In genomic region chrX:41542151-41542935, GRCh38 we compare ENCODE assay signal across 24 cellular contexts.
DNase-seq lines count a peak whose midpoint lies in the region; ATAC-seq and TF ChIP-seq lines count a peak whose summit lies in the region.
"Had no signal": no experiment of that assay in that cellular context is flagged by ENCODE, and none has a peak within 500 bp of the region (broad histone marks: within the 10 kb centered on the region; RNA-seq: fewer than 3 reads in every experiment).

No MANE protein-coding gene starts in this region.

- ATAC-seq in GM21528 (IDR thresholded peaks at IDR 0.05; ENCODE audit: low FRiP score, unreplicated experiment) (no peak), HG02571 (IDR thresholded peaks at IDR 0.05; ENCODE audit: unreplicated experiment) (no peak)
- ATAC-seq: activated naive CD8-positive, alpha-beta T cell treated with anti-CD3 and anti-CD28 coated beads, Interleukin-2, amount 50 U/mL, for 24 hours; GM12878; left ventricle myocardium superior; psoas muscle; stimulated activated effector memory CD8-positive, alpha-beta T cell treated with anti-CD3 and anti-CD28 coated beads, Interleukin-12 subunit alpha, Interleukin-12 subunit beta, amount 100 ng/mL, for 72 hours had no signal

- CTCF ChIA-PET in PC-9 (lab: Charles Lee): no interaction called here
- CTCF ChIA-PET in activated CD4-positive, alpha-beta memory T cell treated with anti-CD3 and anti-CD28 coated beads for 36 hours (lab: Charles Lee): no interaction called here

- intact Hi-C loops in PC-9 (cut with micrococcal nuclease; ENCODE audit: unreplicated experiment): no loop called here
- intact Hi-C loops in activated CD4-positive, alpha-beta memory T cell treated with anti-CD3 and anti-CD28 coated beads for 36 hours (cut with micrococcal nuclease): no loop called here

- H3K9me3 Mint-ChIP-seq in endodermal cell: peaks cover 39% of the 10 kb centered on the region
- H3K9me3 Mint-ChIP-seq in activated CD4-positive, alpha-beta memory T cell treated with anti-CD3 and anti-CD28 coated beads for 36 hours: no peaks in the 10 kb centered on the region
- H3K9me3 Mint-ChIP-seq: activated CD4-positive, alpha-beta T cell treated with anti-CD3 and anti-CD28 coated beads, Interleukin-2, amount 10 ng/mL, durations not matched to agents 24 days and 14 days; activated naive CD8-positive, alpha-beta T cell treated with anti-CD3 and anti-CD28 coated beads, Interleukin-2, amount 50 U/mL, for 24 hours; stimulated activated effector memory CD8-positive, alpha-beta T cell treated with anti-CD3 and anti-CD28 coated beads, Interleukin-12 subunit alpha, Interleukin-12 subunit beta, amount 100 ng/mL, for 72 hours had no signal

- WGBS in endodermal cell (ENCODE audit: insufficient coverage in 1 of 2, insufficient read length in 1 of 2), 2 experiments: 86% methylated on average over 3 of the region's 5 CpGs; no CpG with 5 or more reads in 1 of the 2 experiments

- BruUV-seq in PC-9 (replicated peaks; lab: Mats Ljungman, UMichigan): no TSS peak

- no peak overlapping the region for H3K27ac Mint-ChIP-seq in endodermal cell
- H3K27ac Mint-ChIP-seq in activated CD4-positive, alpha-beta memory T cell treated with anti-CD3 and anti-CD28 coated beads for 36 hours: no peak overlapping the region
- H3K27ac Mint-ChIP-seq: activated CD4-positive, alpha-beta T cell treated with anti-CD3 and anti-CD28 coated beads, Interleukin-2, amount 10 ng/mL, durations not matched to agents 24 days and 14 days; activated naive CD8-positive, alpha-beta T cell treated with anti-CD3 and anti-CD28 coated beads, Interleukin-2, amount 50 U/mL, for 24 hours; stimulated activated effector memory CD8-positive, alpha-beta T cell treated with anti-CD3 and anti-CD28 coated beads, Interleukin-12 subunit alpha, Interleukin-12 subunit beta, amount 100 ng/mL, for 72 hours had no signal

- H4K20me1 ChIP-seq in PC-9 (ENCODE audit: insufficient read depth): no peaks in the 10 kb centered on the region
- no peaks in the 10 kb centered on the region for H4K20me1 ChIP-seq in osteoblast (ENCODE audit: insufficient read depth, low read length)

- H3K9me2 ChIP-seq in PC-9 (ENCODE audit: insufficient read depth): no peaks in the 10 kb centered on the region

- no peak overlapping the region for H3K9ac ChIP-seq in endodermal cell (ENCODE audit: extremely low read depth, low read length, poor library complexity, severe bottlenecking)
- H3K9ac ChIP-seq: KMS-11 had no signal

- H3F3A ChIP-seq in PC-9 (ENCODE audit: insufficient read depth, low read depth): no peaks in the 10 kb centered on the region

- peaks cover 17% of the 10 kb centered on the region for H3K36me3 Mint-ChIP-seq in endodermal cell (ENCODE audit: low read depth)
- H3K36me3 Mint-ChIP-seq in activated CD4-positive, alpha-beta memory T cell treated with anti-CD3 and anti-CD28 coated beads for 36 hours: peaks cover 5% of the 10 kb centered on the region

- H3K9me3 ChIP-seq in PC-9 (ENCODE audit: insufficient read depth, low read depth) (no peaks in the 10 kb centered on the region), endodermal cell (ENCODE audit: control insufficient read depth, low read length) (no peaks in the 10 kb centered on the region), osteoblast (ENCODE audit: low read depth, low read length) (no peaks in the 10 kb centered on the region)
- H3K9me3 ChIP-seq: neutrophil, psoas muscle had no signal

- no peaks in the 10 kb centered on the region for H3K27me3 Mint-ChIP-seq in endodermal cell (ENCODE audit: insufficient read depth)
- H3K27me3 Mint-ChIP-seq in activated CD4-positive, alpha-beta memory T cell treated with anti-CD3 and anti-CD28 coated beads for 36 hours: no peaks in the 10 kb centered on the region
- H3K27me3 Mint-ChIP-seq: activated CD4-positive, alpha-beta T cell treated with anti-CD3 and anti-CD28 coated beads, Interleukin-2, amount 10 ng/mL, durations not matched to agents 24 days and 14 days; activated naive CD8-positive, alpha-beta T cell treated with anti-CD3 and anti-CD28 coated beads, Interleukin-2, amount 50 U/mL, for 24 hours; CD4-positive, CD25-positive, alpha-beta regulatory T cell had no signal

- POLR2A ChIA-PET in PC-9 (lab: Charles Lee; ENCODE audit: unreplicated experiment): interaction anchor here (0.7 kb wide), 1 partner anchor 553 kb away, joined by 3 read pairs; no protein-coding TSS in a partner anchor
- POLR2A ChIA-PET in activated CD4-positive, alpha-beta memory T cell treated with anti-CD3 and anti-CD28 coated beads for 36 hours (lab: Charles Lee): no interaction called here

- H3K4me2 ChIP-seq in PC-9: no peak overlapping the region
- peak overlapping the region; percentile 19 for H3K4me2 ChIP-seq in osteoblast (ENCODE audit: insufficient read depth, low read length)
- H3K4me2 ChIP-seq: KMS-11 had no signal

- H3K36me3 ChIP-seq in PC-9 (ENCODE audit: low read depth) (no peaks in the 10 kb centered on the region), endodermal cell (ENCODE audit: control insufficient read depth, insufficient read depth, low read length) (peaks cover 11% of the 10 kb centered on the region), osteoblast (ENCODE audit: insufficient read depth, low read length) (no peaks in the 10 kb centered on the region)
- H3K36me3 ChIP-seq: neutrophil had no signal

- H2AFZ ChIP-seq in PC-9 (no peak overlapping the region), osteoblast (ENCODE audit: low read length) (no peak overlapping the region)

- H3K27me3 ChIP-seq in PC-9 (ENCODE audit: insufficient read depth, low read depth): no peaks in the 10 kb centered on the region
- no peaks in the 10 kb centered on the region for H3K27me3 ChIP-seq in endodermal cell (ENCODE audit: control insufficient read depth, insufficient read depth, low read length, poor library complexity, severe bottlenecking)
- peaks cover 7% of the 10 kb centered on the region for H3K27me3 ChIP-seq in osteoblast (ENCODE audit: insufficient read depth, low read length)
- H3K27me3 ChIP-seq: neutrophil had no signal

- H3K4me3 Mint-ChIP-seq in endodermal cell: no peak overlapping the region
- H3K4me3 Mint-ChIP-seq in activated CD4-positive, alpha-beta memory T cell treated with anti-CD3 and anti-CD28 coated beads for 36 hours: no peak overlapping the region
- H3K4me3 Mint-ChIP-seq: activated CD4-positive, alpha-beta T cell treated with anti-CD3 and anti-CD28 coated beads, Interleukin-2, amount 10 ng/mL, durations not matched to agents 24 days and 14 days; activated naive CD8-positive, alpha-beta T cell treated with anti-CD3 and anti-CD28 coated beads, Interleukin-2, amount 50 U/mL, for 24 hours; stimulated activated effector memory CD8-positive, alpha-beta T cell treated with anti-CD3 and anti-CD28 coated beads, Interleukin-12 subunit alpha, Interleukin-12 subunit beta, amount 100 ng/mL, for 72 hours had no signal

- H3K27ac ChIP-seq in PC-9 (no peak overlapping the region), endodermal cell (ENCODE audit: low read depth, low read length) (no peak overlapping the region), osteoblast (ENCODE audit: low read depth, low read length) (peak overlapping the region; percentile 64)
- H3K27ac ChIP-seq: KMS-11, neutrophil, psoas muscle, skin epidermis had no signal

- H3K4me3 ChIP-seq in PC-9 (no peak overlapping the region), endodermal cell (ENCODE audit: low read length) (no peak overlapping the region), osteoblast (ENCODE audit: insufficient read depth, low read length) (no peak overlapping the region)
- H3K4me3 ChIP-seq: GM12878, psoas muscle, skin epidermis had no signal

- H3K4me1 ChIP-seq in PC-9 (replicated peaks; ENCODE audit: insufficient read depth): no peaks in the 10 kb centered on the region
- H3K4me1 ChIP-seq in endodermal cell (ENCODE audit: control insufficient read depth, insufficient read depth, low read length): no peaks in the 10 kb centered on the region
- peaks cover 19% of the 10 kb centered on the region for H3K4me1 ChIP-seq in osteoblast (ENCODE audit: insufficient read depth, low read length)
- H3K4me1 ChIP-seq: psoas muscle had no signal

- H3K79me2 ChIP-seq in PC-9 (ENCODE audit: low read depth) (no peaks in the 10 kb centered on the region), osteoblast (ENCODE audit: insufficient read depth, low read length) (no peaks in the 10 kb centered on the region)

- H3K4me1 Mint-ChIP-seq in endodermal cell: no peaks in the 10 kb centered on the region
- no peaks in the 10 kb centered on the region for H3K4me1 Mint-ChIP-seq in activated CD4-positive, alpha-beta memory T cell treated with anti-CD3 and anti-CD28 coated beads for 36 hours (ENCODE audit: low read depth)
- H3K4me1 Mint-ChIP-seq: activated naive CD8-positive, alpha-beta T cell treated with anti-CD3 and anti-CD28 coated beads, Interleukin-2, amount 50 U/mL, for 24 hours; stimulated activated effector memory CD8-positive, alpha-beta T cell treated with anti-CD3 and anti-CD28 coated beads, Interleukin-12 subunit alpha, Interleukin-12 subunit beta, amount 100 ng/mL, for 72 hours had no signal

- DNase-seq in ELF-1 (ENCODE audit: low read depth, low spot score) (peak; percentile 58), PC-9 (peak; percentile 31 to 35), endodermal cell (peak; percentile 53), osteoblast (ENCODE audit: insufficient read length, low spot score, missing footprints) (no peak)
- no peak for DNase-seq in activated CD4-positive, alpha-beta memory T cell treated with anti-CD3 and anti-CD28 coated beads for 36 hours
- DNase-seq in activated effector memory CD4-positive, alpha-beta T cell treated with anti-CD3 and anti-CD28 coated beads, Interleukin-2, amount 50 U/mL, for 16 hours: no peak
- DNase-seq: activated CD4-positive, alpha-beta T cell treated with anti-CD3 and anti-CD28 coated beads, Interleukin-2, amount 10 ng/mL, durations not matched to agents 24 days and 14 days; activated CD8-positive, alpha-beta memory T cell treated with anti-CD3 and anti-CD28 coated beads, Interleukin-2, amount 50 U/mL, for 4 hours; activated naive CD8-positive, alpha-beta T cell treated with anti-CD3 and anti-CD28 coated beads, Interleukin-2, amount 50 U/mL, for 24 hours; CD4-positive, CD25-positive, alpha-beta regulatory T cell; dermis blood vessel endothelial cell; left ventricle myocardium superior; NCI-H1694 treated with DMSO at 0.1 percent for 48 hours; psoas muscle; SHP77 treated with DMSO at 0.1 percent for 48 hours; stimulated activated CD4-positive, alpha-beta T cell treated with anti-CD3 and anti-CD28 coated beads, Interleukin-2, amount 100 ng/mL, for 24 hours; T-helper 1 cell had no signal

- TF ChIP-seq CTCF in PC-9 (conservative IDR thresholded peaks at IDR 0.05) (no peak), endodermal cell (conservative IDR thresholded peaks at IDR 0.05) (no peak), osteoblast (IDR thresholded peaks at IDR 0.05; ENCODE audit: extremely low read depth, low read depth, low read length) (no peak)

Comparison
In these comparisons a context has a peak if more than half of its experiments do, and no peak if none do; other contexts are left out.
1. DNase-seq: peak in ELF-1 (single experiment), PC-9 (2 of 2) and endodermal cell (single experiment); none in osteoblast (single experiment), activated CD4-positive, alpha-beta memory T cell treated with anti-CD3 and anti-CD28 coated beads for 36 hours (single experiment) and activated effector memory CD4-positive, alpha-beta T cell treated with anti-CD3 and anti-CD28 coated beads, Interleukin-2, amount 50 U/mL, for 16 hours (single experiment).